Comparison of ENCODE assay signal across 8 cellular contexts in the genomic region with DNA sequence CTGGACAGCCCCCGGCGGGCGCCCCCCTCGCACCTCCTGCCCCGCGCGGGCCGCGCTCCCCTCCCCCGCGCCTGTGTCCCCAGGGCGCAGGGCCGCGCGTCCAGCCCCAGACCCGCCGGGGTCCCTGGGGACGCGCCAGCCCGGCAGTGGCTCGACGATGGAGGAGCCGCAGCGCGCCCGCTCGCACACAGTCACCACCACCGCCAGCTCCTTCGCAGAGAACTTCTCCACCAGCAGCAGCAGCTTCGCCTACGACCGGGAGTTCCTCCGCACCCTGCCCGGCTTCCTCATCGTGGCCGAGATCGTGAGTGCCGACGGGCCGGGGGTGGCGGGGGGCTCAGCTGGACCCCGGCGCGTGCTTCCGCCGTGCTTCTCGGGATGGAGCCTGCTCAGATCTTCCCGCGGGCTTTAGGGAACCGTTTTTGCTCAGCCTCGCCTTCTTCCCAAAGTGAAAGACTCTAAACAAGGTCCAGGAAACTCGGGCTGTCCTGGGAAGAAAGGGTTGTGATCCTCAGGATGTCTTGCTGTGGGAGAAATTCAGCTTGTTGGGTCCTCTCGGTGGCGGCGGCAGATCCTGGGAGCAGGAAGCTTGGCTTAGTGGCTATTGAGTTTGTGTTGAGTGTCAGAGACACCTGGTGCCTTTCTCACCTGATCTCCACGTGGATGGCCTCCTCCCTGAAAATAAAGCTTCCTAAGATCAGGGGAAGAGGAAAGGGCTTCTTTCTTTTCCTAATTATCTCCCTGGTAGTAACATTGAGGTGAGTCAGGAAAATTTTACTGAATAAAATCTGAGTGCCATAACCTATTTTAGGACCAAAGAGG. TPM values are rescaled to one million over a fixed set of nuclear protein-coding genes. Genes with fewer than 3 reads are reported as not detected.
A peak's percentile ranks its signal among the peaks of the same experiment; 100 is the strongest.
DNase-seq lines count a peak whose midpoint lies in the region; ATAC-seq and TF ChIP-seq lines count a peak whose summit lies in the region.

No MANE protein-coding gene starts in this region.

- intact Hi-C loops in activated CD4-positive, alpha-beta T cell treated with anti-CD3 and anti-CD28 coated beads for 36 hours (cut with DNase I, micrococcal nuclease), result loop anchor here (2.0 to 5.0 kb wide), 6 partner anchors 48 to 328 kb away; a partner anchor contains a TSS

- no peaks in the 10 kb centered on the region for H3K79me2 ChIP-seq in Loucy (ENCODE audit: insufficient read depth, low read length)
- H3K79me2 ChIP-seq in mesendoderm (ENCODE audit: control insufficient read depth, insufficient read depth, low read length), result no peaks in the 10 kb centered on the region

- no CpG with 5 or more reads among the region's 56 CpGs for WGBS in mesendoderm (ENCODE audit: extremely low coverage, insufficient coverage, low lambda C conversion rate)

- H3K27me3 Mint-ChIP-seq in activated CD4-positive, alpha-beta T cell treated with anti-CD3 and anti-CD28 coated beads for 36 hours, result peaks cover 8% of the 10 kb centered on the region

- POLR2A ChIA-PET in activated CD4-positive, alpha-beta T cell treated with anti-CD3 and anti-CD28 coated beads for 36 hours (lab: Charles Lee), result interaction anchor here (0.6 kb wide), 1 partner anchor 201 kb away, joined by 7 read pairs; no protein-coding TSS in a partner anchor

- H3K36me3 Mint-ChIP-seq in activated CD4-positive, alpha-beta T cell treated with anti-CD3 and anti-CD28 coated beads for 36 hours (ENCODE audit: low read depth), result peaks cover 4% of the 10 kb centered on the region

- peaks cover 8% of the 10 kb centered on the region for H3K9me3 Mint-ChIP-seq in activated CD4-positive, alpha-beta T cell treated with anti-CD3 and anti-CD28 coated beads for 36 hours (ENCODE audit: low read depth)

- DNase-seq in AG10803 (ENCODE audit: low read depth) (peak; percentile 9), mesendoderm (peak; percentile 59)
- DNase-seq in activated CD4-positive, alpha-beta T cell treated with anti-CD3 and anti-CD28 coated beads for 36 hours, result peak; percentile 69
- peak in 1 of 3 donors; percentile 14 for DNase-seq in effector memory CD4-positive, alpha-beta T cell
- DNase-seq in stimulated activated naive CD8-positive, alpha-beta T cell treated with anti-CD3 and anti-CD28 coated beads, Interleukin-15, Interleukin-2, amounts not matched to agents 100 U/mL and 50 U/mL, for 24 hours, result peak; percentile 46

- H2AK5ac ChIP-seq in mesendoderm (ENCODE audit: low read length), result no peak overlapping the region

- H4K5ac ChIP-seq in mesendoderm (ENCODE audit: low read length), result no peak overlapping the region

- H3K4me1 ChIP-seq in Loucy (ENCODE audit: insufficient read depth, low read length, poor library complexity, severe bottlenecking), result peaks cover 8% of the 10 kb centered on the region
- H3K4me1 ChIP-seq in effector memory CD4-positive, alpha-beta T cell (ENCODE audit: control insufficient read depth, insufficient read depth, low read length, poor library complexity, severe bottlenecking), result peaks cover 15% of the 10 kb centered on the region
- H3K4me1 ChIP-seq in mesendoderm (ENCODE audit: control insufficient read depth, low read depth, low read length), result peaks cover 5% of the 10 kb centered on the region

- H2AFZ ChIP-seq in Loucy (ENCODE audit: low read length), result peak overlapping the region; percentile 91

- H3K18ac ChIP-seq in mesendoderm (ENCODE audit: low read length), result peak overlapping the region; percentile 42

- no peak overlapping the region for H3K23ac ChIP-seq in mesendoderm (ENCODE audit: low read length)

- H3K56ac ChIP-seq in mesendoderm (ENCODE audit: low read length), result peak overlapping the region; percentile 91

- H4K20me1 ChIP-seq in Loucy (ENCODE audit: insufficient read depth, low read length, poor library complexity, severe bottlenecking), result no peaks in the 10 kb centered on the region

- peak overlapping the region; percentile 65 for H3K4me2 ChIP-seq in Loucy (ENCODE audit: low read depth, low read length, poor library complexity, severe bottlenecking)
- H3K4me2 ChIP-seq in mesendoderm (ENCODE audit: low read length), result peak overlapping the region; percentile 81

- H2BK5ac ChIP-seq in mesendoderm (ENCODE audit: low read length), result no peak overlapping the region

- H3K27me3 ChIP-seq in Loucy (ENCODE audit: insufficient read depth, low read length, poor library complexity, severe bottlenecking), result no peaks in the 10 kb centered on the region
- no peaks in the 10 kb centered on the region for H3K27me3 ChIP-seq in effector memory CD4-positive, alpha-beta T cell (replicated peaks; ENCODE audit: control insufficient read depth, insufficient read depth, low read length, poor library complexity, severe bottlenecking)
- H3K27me3 ChIP-seq in mesendoderm (ENCODE audit: insufficient read depth, low read length, poor library complexity), result no peaks in the 10 kb centered on the region

- no peak overlapping the region for H3K4ac ChIP-seq in mesendoderm (ENCODE audit: low read depth, low read length)

- H3K79me1 ChIP-seq in mesendoderm (ENCODE audit: low read length), result peaks cover 4% of the 10 kb centered on the region

- H3K27ac Mint-ChIP-seq in activated CD4-positive, alpha-beta T cell treated with anti-CD3 and anti-CD28 coated beads for 36 hours, result peak overlapping the region; percentile 45

- no peak for TF ChIP-seq CTCF in AG10803 (conservative IDR thresholded peaks at IDR 0.05; ENCODE audit: low read length)
- TF ChIP-seq CTCF in Loucy (conservative IDR thresholded peaks at IDR 0.05; ENCODE audit: low read length), result no peak

- H2BK120ac ChIP-seq in mesendoderm (ENCODE audit: low read depth, low read length), result no peak overlapping the region

- H3K4me1 Mint-ChIP-seq in activated CD4-positive, alpha-beta T cell treated with anti-CD3 and anti-CD28 coated beads for 36 hours, result peaks cover 30% of the 10 kb centered on the region

- H3K36me3 ChIP-seq in Loucy (ENCODE audit: insufficient read depth, low read length) (no peaks in the 10 kb centered on the region), mesendoderm (ENCODE audit: control insufficient read depth, insufficient read depth, low read length) (no peaks in the 10 kb centered on the region)
- H3K36me3 ChIP-seq in effector memory CD4-positive, alpha-beta T cell (ENCODE audit: control insufficient read depth, insufficient read depth, low read length), result no peaks in the 10 kb centered on the region

- no peak overlapping the region for H2BK15ac ChIP-seq in mesendoderm (replicated peaks; ENCODE audit: low read depth)

- no peaks in the 10 kb centered on the region for H3K9me3 ChIP-seq in Loucy (ENCODE audit: insufficient read depth, low read depth, low read length)
- H3K9me3 ChIP-seq in effector memory CD4-positive, alpha-beta T cell (ENCODE audit: control insufficient read depth, low read length), result no peaks in the 10 kb centered on the region

- H3K27ac ChIP-seq in effector memory CD4-positive, alpha-beta T cell (ENCODE audit: insufficient read depth, low read length, poor library complexity, severe bottlenecking), result peak overlapping the region; percentile 46
- no peak overlapping the region for H3K27ac ChIP-seq in mesendoderm (ENCODE audit: low read depth, low read length)

- H3K9ac ChIP-seq in Loucy (ENCODE audit: low read depth, low read length, poor library complexity, severe bottlenecking) (peak overlapping the region; percentile 49), mesendoderm (ENCODE audit: low read length) (peak overlapping the region; percentile 78)

- H3K4me3 Mint-ChIP-seq in activated CD4-positive, alpha-beta T cell treated with anti-CD3 and anti-CD28 coated beads for 36 hours, result peak overlapping the region; percentile 82

- no peak overlapping the region for H4K8ac ChIP-seq in mesendoderm (ENCODE audit: low read depth, low read length)

- CTCF ChIA-PET in activated CD4-positive, alpha-beta T cell treated with anti-CD3 and anti-CD28 coated beads for 36 hours (lab: Charles Lee), result interaction anchor here (0.5 to 4.2 kb wide), 25 partner anchors 7 to 950 kb away, joined by 3 to 44 read pairs (median 4); a partner anchor contains a TSS

- no peaks in the 10 kb centered on the region for H3F3A ChIP-seq in Loucy (ENCODE audit: low read depth)

- peak overlapping the region; percentile 49 for H3K4me3 ChIP-seq in AG10803 (ENCODE audit: low read length)
- H3K4me3 ChIP-seq in Loucy (ENCODE audit: low read length, poor library complexity, severe bottlenecking), result peak overlapping the region; percentile 75
- peak overlapping the region; percentile 97 for H3K4me3 ChIP-seq in effector memory CD4-positive, alpha-beta T cell (ENCODE audit: insufficient read depth, low read depth, low read length, poor library complexity, severe bottlenecking)
- H3K4me3 ChIP-seq in mesendoderm (ENCODE audit: low read length), result peak overlapping the region; percentile 75

- H3K9me2 ChIP-seq in Loucy (replicated peaks; ENCODE audit: low read depth, low read length), result no peaks in the 10 kb centered on the region

- peak; percentile 43 for ATAC-seq in GM19328 (IDR thresholded peaks at IDR 0.05; ENCODE audit: unreplicated experiment)
- ATAC-seq in activated CD4-positive, alpha-beta T cell treated with anti-CD3 and anti-CD28 coated beads for 36 hours, result peak; percentile 57
- ATAC-seq in stimulated activated naive CD8-positive, alpha-beta T cell treated with anti-CD3 and anti-CD28 coated beads, Interleukin-15, Interleukin-2, amounts not matched to agents 100 U/mL and 50 U/mL, for 24 hours, result peak; percentile 40
- ATAC-seq in HG02981 (IDR thresholded peaks at IDR 0.05; ENCODE audit: unreplicated experiment), result no peak

RNA-seq across cellular contexts. Expression of a gene that starts 0.5 kb away (rescaled TPM):
- total RNA-seq in activated CD4-positive, alpha-beta T cell treated with anti-CD3 and anti-CD28 coated beads for 36 hours, result 1 to 10 TPM; 8.1 to 9.3 TPM
- 7.4 TPM for polyA plus RNA-seq in mesendoderm (2013, experiment 1 of 2)
- polyA plus RNA-seq in mesendoderm (2013, experiment 2 of 2), result 9.2 TPM
